Comparison of ENCODE assay signal across 2 cellular contexts in genomic region chr21:22189278-22189677, GRCh38.
TF ChIP-seq lines count a peak whose summit lies in the region.

No MANE protein-coding gene starts in this region.

TF ChIP-seq in GM23338, 12 proteins besides CTCF, POLR2A, EP300 and RAD21:
- TF ChIP-seq ZNF331 (CRISPR knock-in tag; IDR thresholded peaks at IDR 0.05; ENCODE audit: low read depth) (no peak), ZNF114 (CRISPR knock-in tag; IDR thresholded peaks at IDR 0.05) (no peak), ETS1 (IDR thresholded peaks at IDR 0.05) (no peak), EZH2 (IDR thresholded peaks at IDR 0.05; ENCODE audit: low read depth, unreplicated experiment) (no peak), EZH2phosphoT487 (IDR thresholded peaks at IDR 0.05; ENCODE audit: unreplicated experiment) (no peak), NANOG (IDR thresholded peaks at IDR 0.05; ENCODE audit: borderline replicate concordance) (no peak), STAT1 (IDR thresholded peaks at IDR 0.05; ENCODE audit: unreplicated experiment) (no peak), CREB1 (CRISPR knock-in tag; IDR thresholded peaks at IDR 0.05; ENCODE audit: low read depth) (no peak), JUNB (IDR thresholded peaks at IDR 0.05; ENCODE audit: unreplicated experiment) (no peak), POLR2AphosphoS5 (IDR thresholded peaks at IDR 0.05; ENCODE audit: low read depth) (no peak), REST (IDR thresholded peaks at IDR 0.05; ENCODE audit: unreplicated experiment) (no peak)
- TF ChIP-seq, protein P1, sequence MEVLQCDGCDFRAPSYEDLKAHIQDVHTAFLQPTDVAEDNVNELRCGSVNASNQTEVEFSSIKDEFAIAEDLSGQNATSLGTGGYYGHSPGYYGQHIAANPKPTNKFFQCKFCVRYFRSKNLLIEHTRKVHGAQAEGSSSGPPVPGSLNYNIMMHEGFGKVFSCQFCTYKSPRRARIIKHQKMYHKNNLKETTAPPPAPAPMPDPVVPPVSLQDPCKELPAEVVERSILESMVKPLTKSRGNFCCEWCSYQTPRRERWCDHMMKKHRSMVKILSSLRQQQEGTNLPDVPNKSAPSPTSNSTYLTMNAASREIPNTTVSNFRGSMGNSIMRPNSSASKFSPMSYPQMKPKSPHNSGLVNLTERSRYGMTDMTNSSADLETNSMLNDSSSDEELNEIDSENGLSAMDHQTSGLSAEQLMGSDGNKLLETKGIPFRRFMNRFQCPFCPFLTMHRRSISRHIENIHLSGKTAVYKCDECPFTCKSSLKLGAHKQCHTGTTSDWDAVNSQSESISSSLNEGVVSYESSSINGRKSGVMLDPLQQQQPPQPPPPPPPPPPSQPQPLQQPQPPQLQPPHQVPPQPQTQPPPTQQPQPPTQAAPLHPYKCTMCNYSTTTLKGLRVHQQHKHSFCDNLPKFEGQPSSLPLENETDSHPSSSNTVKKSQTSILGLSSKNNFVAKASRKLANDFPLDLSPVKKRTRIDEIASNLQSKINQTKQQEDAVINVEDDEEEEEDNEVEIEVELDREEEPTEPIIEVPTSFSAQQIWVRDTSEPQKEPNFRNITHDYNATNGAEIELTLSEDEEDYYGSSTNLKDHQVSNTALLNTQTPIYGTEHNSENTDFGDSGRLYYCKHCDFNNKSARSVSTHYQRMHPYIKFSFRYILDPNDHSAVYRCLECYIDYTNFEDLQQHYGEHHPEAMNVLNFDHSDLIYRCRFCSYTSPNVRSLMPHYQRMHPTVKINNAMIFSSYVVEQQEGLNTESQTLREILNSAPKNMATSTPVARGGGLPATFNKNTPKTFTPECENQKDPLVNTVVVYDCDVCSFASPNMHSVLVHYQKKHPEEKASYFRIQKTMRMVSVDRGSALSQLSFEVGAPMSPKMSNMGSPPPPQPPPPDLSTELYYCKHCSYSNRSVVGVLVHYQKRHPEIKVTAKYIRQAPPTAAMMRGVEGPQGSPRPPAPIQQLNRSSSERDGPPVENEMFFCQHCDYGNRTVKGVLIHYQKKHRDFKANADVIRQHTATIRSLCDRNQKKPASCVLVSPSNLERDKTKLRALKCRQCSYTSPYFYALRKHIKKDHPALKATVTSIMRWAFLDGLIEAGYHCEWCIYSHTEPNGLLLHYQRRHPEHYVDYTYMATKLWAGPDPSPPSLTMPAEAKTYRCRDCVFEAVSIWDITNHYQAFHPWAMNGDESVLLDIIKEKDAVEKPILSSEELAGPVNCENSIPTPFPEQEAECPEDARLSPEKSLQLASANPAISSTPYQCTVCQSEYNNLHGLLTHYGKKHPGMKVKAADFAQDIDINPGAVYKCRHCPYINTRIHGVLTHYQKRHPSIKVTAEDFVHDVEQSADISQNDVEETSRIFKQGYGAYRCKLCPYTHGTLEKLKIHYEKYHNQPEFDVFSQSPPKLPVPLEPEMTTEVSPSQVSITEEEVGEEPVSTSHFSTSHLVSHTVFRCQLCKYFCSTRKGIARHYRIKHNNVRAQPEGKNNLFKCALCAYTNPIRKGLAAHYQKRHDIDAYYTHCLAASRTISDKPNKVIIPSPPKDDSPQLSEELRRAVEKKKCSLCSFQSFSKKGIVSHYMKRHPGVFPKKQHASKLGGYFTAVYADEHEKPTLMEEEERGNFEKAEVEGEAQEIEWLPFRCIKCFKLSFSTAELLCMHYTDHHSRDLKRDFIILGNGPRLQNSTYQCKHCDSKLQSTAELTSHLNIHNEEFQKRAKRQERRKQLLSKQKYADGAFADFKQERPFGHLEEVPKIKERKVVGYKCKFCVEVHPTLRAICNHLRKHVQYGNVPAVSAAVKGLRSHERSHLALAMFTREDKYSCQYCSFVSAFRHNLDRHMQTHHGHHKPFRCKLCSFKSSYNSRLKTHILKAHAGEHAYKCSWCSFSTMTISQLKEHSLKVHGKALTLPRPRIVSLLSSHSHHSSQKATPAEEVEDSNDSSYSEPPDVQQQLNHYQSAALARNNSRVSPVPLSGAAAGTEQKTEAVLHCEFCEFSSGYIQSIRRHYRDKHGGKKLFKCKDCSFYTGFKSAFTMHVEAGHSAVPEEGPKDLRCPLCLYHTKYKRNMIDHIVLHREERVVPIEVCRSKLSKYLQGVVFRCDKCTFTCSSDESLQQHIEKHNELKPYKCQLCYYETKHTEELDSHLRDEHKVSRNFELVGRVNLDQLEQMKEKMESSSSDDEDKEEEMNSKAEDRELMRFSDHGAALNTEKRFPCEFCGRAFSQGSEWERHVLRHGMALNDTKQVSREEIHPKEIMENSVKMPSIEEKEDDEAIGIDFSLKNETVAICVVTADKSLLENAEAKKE (CRISPR knock-in tag; IDR thresholded peaks at IDR 0.05): no peak
TF ChIP-seq in GM23338: peak in this region for 0.

TF ChIP-seq in H1, 55 proteins besides CTCF, POLR2A, EP300 and RAD21:
- TF ChIP-seq ASH2L (IDR thresholded peaks at IDR 0.05; ENCODE audit: low read length) (no peak), USF2 (IDR thresholded peaks at IDR 0.05; ENCODE audit: low read length) (no peak), TCF12 (IDR thresholded peaks at IDR 0.05; ENCODE audit: low read depth, low read length) (no peak), POU5F1 (IDR thresholded peaks at IDR 0.05; ENCODE audit: low read depth, low read length) (no peak), SIX5 (IDR thresholded peaks at IDR 0.05; ENCODE audit: low read depth, low read length) (no peak), SP1 (IDR thresholded peaks at IDR 0.05; ENCODE audit: low read depth, low read length) (no peak)
TF ChIP-seq in H1: peak in this region for 0.
